Comparison of ENCODE assay signal across 1 cellular context in the genomic region with DNA sequence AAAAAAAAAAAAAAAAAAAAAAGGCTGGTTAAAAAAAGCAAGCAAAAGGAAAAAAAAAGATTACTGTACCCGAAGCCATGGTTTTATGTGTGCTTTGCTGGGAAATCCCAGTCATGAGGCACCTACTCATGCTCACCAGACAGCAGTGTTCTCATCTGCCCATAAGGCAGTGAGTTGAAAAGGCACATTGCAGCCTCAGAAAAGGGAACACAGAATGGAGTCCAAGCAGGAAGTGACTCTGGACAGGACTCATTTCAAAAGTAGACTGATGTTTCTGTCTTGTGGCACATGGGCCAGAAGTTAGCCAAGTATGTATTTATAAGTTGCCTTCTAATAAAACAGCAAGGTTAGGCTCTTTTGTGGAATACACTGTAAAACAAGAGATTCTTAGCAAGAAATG.
TF ChIP-seq lines count a peak whose summit lies in the region.

No MANE protein-coding gene starts in this region.

TF ChIP-seq in WTC11, 78 proteins besides CTCF, POLR2A, EP300 and RAD21 (continued from another document):
- TF ChIP-seq, protein P1, sequence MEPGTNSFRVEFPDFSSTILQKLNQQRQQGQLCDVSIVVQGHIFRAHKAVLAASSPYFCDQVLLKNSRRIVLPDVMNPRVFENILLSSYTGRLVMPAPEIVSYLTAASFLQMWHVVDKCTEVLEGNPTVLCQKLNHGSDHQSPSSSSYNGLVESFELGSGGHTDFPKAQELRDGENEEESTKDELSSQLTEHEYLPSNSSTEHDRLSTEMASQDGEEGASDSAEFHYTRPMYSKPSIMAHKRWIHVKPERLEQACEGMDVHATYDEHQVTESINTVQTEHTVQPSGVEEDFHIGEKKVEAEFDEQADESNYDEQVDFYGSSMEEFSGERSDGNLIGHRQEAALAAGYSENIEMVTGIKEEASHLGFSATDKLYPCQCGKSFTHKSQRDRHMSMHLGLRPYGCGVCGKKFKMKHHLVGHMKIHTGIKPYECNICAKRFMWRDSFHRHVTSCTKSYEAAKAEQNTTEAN (CRISPR knock-in tag; IDR thresholded peaks at IDR 0.05) = no peak
- no peak for TF ChIP-seq ZNF121 (CRISPR knock-in tag; IDR thresholded peaks at IDR 0.05)
- TF ChIP-seq, protein P2, sequence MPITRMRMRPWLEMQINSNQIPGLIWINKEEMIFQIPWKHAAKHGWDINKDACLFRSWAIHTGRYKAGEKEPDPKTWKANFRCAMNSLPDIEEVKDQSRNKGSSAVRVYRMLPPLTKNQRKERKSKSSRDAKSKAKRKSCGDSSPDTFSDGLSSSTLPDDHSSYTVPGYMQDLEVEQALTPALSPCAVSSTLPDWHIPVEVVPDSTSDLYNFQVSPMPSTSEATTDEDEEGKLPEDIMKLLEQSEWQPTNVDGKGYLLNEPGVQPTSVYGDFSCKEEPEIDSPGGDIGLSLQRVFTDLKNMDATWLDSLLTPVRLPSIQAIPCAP (CRISPR knock-in tag; IDR thresholded peaks at IDR 0.05) = no peak
TF ChIP-seq in WTC11: peak in this region for 0.
